ENCODE assay signal across 15 cellular contexts in the genomic region with DNA sequence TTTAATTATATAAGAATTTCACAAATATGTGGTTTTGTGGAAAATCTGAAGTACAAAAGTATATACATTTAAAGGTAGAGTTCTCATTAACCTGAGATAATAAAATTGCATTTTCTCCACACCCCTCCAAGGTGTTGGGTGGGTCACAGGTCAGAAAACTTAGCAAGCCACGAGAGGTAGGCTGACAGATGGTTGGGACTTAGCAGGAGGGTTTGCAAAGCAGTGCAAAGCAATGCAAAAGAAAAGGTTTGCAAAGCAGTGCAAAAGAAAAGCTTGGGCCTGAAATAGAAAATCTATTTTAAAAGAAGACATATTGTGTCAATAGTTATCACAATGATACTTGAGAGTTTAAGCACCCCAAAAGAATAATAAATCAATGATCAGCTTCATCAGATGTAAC.
DNase-seq lines count a peak whose midpoint lies in the region.
"Had no signal": no experiment of that assay in that cellular context is flagged by ENCODE, and none has a peak within 500 bp of the region (broad histone marks: within the 10 kb centered on the region; RNA-seq: fewer than 3 reads in every experiment).

No MANE protein-coding gene starts in this region.

- in situ Hi-C loops in G401 (cut with HindIII; ENCODE audit: low sequenced_read_pairs): no loop called here

- DNase-seq in G401 (ENCODE audit: low spot score) (peak; percentile 66), NCI-H524 (lab: John Stamatoyannopoulos, UW) (peak; percentile 57 to 84), NCI-H82 treated with DMSO at 0.1 percent for 48 hours (lab: John Stamatoyannopoulos, UW; ENCODE audit: unreplicated experiment) (peak; percentile 12), cerebellum (ENCODE audit: low spot score) (peak; percentile 21), EL (no peak)
- no peak for DNase-seq in stimulated activated CD4-positive, alpha-beta T cell treated with anti-CD3 and anti-CD28 coated beads, Interleukin-4, amount 100 ng/mL, for 1 hour
- DNase-seq: Caco-2; CD4-positive, CD25-positive, alpha-beta regulatory T cell; CD8-positive, alpha-beta T cell; DMS53; DMS79 treated with DMSO at 0.1 percent for 48 hours; GDM1; GM23248; H7; HCEC 1CT had no signal

Comparison
In these comparisons a context has a peak if more than half of its experiments do, and no peak if none do; other contexts are left out.
1. DNase-seq: peak in G401 (single experiment), NCI-H524 (2 of 2), NCI-H82 treated with DMSO at 0.1 percent for 48 hours (single experiment) and cerebellum (single experiment); none in stimulated activated CD4-positive, alpha-beta T cell treated with anti-CD3 and anti-CD28 coated beads, Interleukin-4, amount 100 ng/mL, for 1 hour (single experiment) and EL (single experiment).